2 cellular contexts compared by ENCODE assay signal in the genomic region with DNA sequence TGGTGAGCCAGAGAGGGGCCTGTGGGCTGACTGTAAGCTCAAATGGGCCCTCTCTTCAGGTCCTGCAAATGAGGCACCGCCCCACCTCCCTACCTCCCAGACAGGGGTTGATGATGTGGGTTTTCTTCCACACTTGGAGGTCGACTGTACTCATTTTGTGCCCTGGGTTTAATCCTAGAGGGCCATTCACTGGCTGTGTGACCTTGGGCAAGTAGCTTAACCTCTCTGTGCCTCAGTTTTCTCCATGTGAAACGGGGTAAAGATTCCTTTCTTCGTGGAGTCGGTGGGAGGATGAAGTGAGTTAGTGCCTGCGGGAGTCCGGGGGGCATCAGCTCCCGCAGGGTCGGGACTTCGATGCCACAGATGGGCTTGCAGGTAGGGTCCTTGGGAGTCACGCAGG.
TF ChIP-seq lines count a peak whose summit lies in the region.

No MANE protein-coding gene starts in this region.

TF ChIP-seq in A549, 52 proteins besides CTCF, POLR2A, EP300 and RAD21:
- peak; percentile 58; the same call in 1 of the 2 replicates for TF ChIP-seq HDAC2 (IDR thresholded peaks at IDR 0.05)
- TF ChIP-seq, protein P1, sequence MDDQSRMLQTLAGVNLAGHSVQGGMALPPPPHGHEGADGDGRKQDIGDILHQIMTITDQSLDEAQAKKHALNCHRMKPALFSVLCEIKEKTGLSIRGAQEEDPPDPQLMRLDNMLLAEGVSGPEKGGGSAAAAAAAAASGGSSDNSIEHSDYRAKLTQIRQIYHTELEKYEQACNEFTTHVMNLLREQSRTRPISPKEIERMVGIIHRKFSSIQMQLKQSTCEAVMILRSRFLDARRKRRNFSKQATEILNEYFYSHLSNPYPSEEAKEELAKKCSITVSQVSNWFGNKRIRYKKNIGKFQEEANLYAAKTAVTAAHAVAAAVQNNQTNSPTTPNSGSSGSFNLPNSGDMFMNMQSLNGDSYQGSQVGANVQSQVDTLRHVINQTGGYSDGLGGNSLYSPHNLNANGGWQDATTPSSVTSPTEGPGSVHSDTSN (IDR thresholded peaks at IDR 0.05) = no peak
- TF ChIP-seq ZFP36 (IDR thresholded peaks at IDR 0.05; ENCODE audit: borderline replicate concordance, partially characterized antibody) = peak; percentile 94
- TF ChIP-seq JUN (IDR thresholded peaks at IDR 0.05) = 0 out of 5 replicates have a peak, but pooled peaks of 1 of the 2 experiments have one; percentile 8
- TF ChIP-seq, protein P2, sequence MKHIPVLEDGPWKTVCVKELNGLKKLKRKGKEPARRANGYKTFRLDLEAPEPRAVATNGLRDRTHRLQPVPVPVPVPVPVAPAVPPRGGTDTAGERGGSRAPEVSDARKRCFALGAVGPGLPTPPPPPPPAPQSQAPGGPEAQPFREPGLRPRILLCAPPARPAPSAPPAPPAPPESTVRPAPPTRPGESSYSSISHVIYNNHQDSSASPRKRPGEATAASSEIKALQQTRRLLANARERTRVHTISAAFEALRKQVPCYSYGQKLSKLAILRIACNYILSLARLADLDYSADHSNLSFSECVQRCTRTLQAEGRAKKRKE (CRISPR knock-in tag; IDR thresholded peaks at IDR 0.05; ENCODE audit: low read depth) = no peak
- TF ChIP-seq ZNF302 (CRISPR knock-in tag; IDR thresholded peaks at IDR 0.05) = no peak
- TF ChIP-seq, protein P3, sequence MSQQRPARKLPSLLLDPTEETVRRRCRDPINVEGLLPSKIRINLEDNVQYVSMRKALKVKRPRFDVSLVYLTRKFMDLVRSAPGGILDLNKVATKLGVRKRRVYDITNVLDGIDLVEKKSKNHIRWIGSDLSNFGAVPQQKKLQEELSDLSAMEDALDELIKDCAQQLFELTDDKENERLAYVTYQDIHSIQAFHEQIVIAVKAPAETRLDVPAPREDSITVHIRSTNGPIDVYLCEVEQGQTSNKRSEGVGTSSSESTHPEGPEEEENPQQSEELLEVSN (IDR thresholded peaks at IDR 0.05; ENCODE audit: borderline replicate concordance, low read depth) = no peak
- no peak for TF ChIP-seq MAZ (IDR thresholded peaks at IDR 0.05; ENCODE audit: borderline replicate concordance, low read depth, low read length)
- TF ChIP-seq RCOR1 (IDR thresholded peaks at IDR 0.05; ENCODE audit: low read depth, low read length) = no peak
- TF ChIP-seq HOXB13 (CRISPR knock-in tag; IDR thresholded peaks at IDR 0.05; ENCODE audit: low read depth) = no peak
- no peak for TF ChIP-seq CHD2 (IDR thresholded peaks at IDR 0.05; ENCODE audit: low read length, partially characterized antibody)
- TF ChIP-seq HOXA7 (CRISPR knock-in tag; IDR thresholded peaks at IDR 0.05) = no peak
- no peak for TF ChIP-seq FOSB (CRISPR knock-in tag; IDR thresholded peaks at IDR 0.05)
- TF ChIP-seq TFCP2L1 (CRISPR knock-in tag; IDR thresholded peaks at IDR 0.05) = no peak
- TF ChIP-seq KDM1A (IDR thresholded peaks at IDR 0.05; ENCODE audit: low read depth) = peak; percentile 87; the same call in 1 of the 2 replicates
- TF ChIP-seq, protein P4, sequence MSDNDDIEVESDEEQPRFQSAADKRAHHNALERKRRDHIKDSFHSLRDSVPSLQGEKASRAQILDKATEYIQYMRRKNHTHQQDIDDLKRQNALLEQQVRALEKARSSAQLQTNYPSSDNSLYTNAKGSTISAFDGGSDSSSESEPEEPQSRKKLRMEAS (IDR thresholded peaks at IDR 0.05) = 0 out of 2 replicates have a peak, but pooled peaks have one; percentile 5

TF ChIP-seq in K562, 482 proteins besides CTCF, POLR2A, EP300 and RAD21:
- TF ChIP-seq BRD9 (IDR thresholded peaks at IDR 0.05; ENCODE audit: low read depth, partially characterized antibody) (peak; percentile 63), ETS2 (tag; IDR thresholded peaks at IDR 0.05; ENCODE audit: borderline replicate concordance, poor library complexity, severe bottlenecking) (no peak), HDAC2 (IDR thresholded peaks at IDR 0.05) (peak; percentile 84), ADNP (tag; IDR thresholded peaks at IDR 0.05) (peak; percentile 90), LEF1 (IDR thresholded peaks at IDR 0.05) (no peak), RCOR1 (IDR thresholded peaks at IDR 0.05; ENCODE audit: borderline replicate concordance in 1 of 2, low read depth in 2 of 2, low read length in 2 of 2) (peak in 1 of 2 experiments; percentile 79; a peak in 2 of 4 replicates), RBM25 (IDR thresholded peaks at IDR 0.05; ENCODE audit: low read depth, low read length, severe bottlenecking) (peak; percentile 95), MAFF (IDR thresholded peaks at IDR 0.05; ENCODE audit: low read length) (no peak), KAT8 (IDR thresholded peaks at IDR 0.05; ENCODE audit: low read depth) (no peak), HNRNPLL (IDR thresholded peaks at IDR 0.05; ENCODE audit: low read depth, low read length, poor library complexity, severe bottlenecking) (no peak), SIX5 (IDR thresholded peaks at IDR 0.05; ENCODE audit: borderline replicate concordance in 1 of 2, insufficient read depth in 1 of 2, low read depth in 1 of 2, low read length in 2 of 2) (no peak), CBX3 (IDR thresholded peaks at IDR 0.05; ENCODE audit: borderline replicate concordance in 1 of 2, low read length in 2 of 2) (0 out of 3 replicates have a peak, but pooled peaks of 1 of the 2 experiments have one; percentile 29), ERF (CRISPR knock-in tag; IDR thresholded peaks at IDR 0.05) (no peak), SMARCA5 (IDR thresholded peaks at IDR 0.05) (peak; percentile 97), PCBP2 (IDR thresholded peaks at IDR 0.05; ENCODE audit: low read depth, low read length, poor library complexity, severe bottlenecking) (no peak), ZNF431 (CRISPR knock-in tag; IDR thresholded peaks at IDR 0.05) (no peak), PTBP1 (IDR thresholded peaks at IDR 0.05; ENCODE audit: low read depth, low read length) (peak; percentile 93), CHD1 (IDR thresholded peaks at IDR 0.05; ENCODE audit: low read length) (no peak), HDGF (IDR thresholded peaks at IDR 0.05) (peak; percentile 61; the same call in 1 of the 2 replicates), BCOR (IDR thresholded peaks at IDR 0.05) (peak; percentile 99), KAT7 (CRISPR knock-in tag; IDR thresholded peaks at IDR 0.05; ENCODE audit: borderline replicate concordance) (no peak), ZFP36 (IDR thresholded peaks at IDR 0.05; ENCODE audit: low read depth, low read length, partially characterized antibody) (peak; percentile 95), KDM1A (IDR thresholded peaks at IDR 0.05) (peak; percentile 76 to 91)
- TF ChIP-seq, protein P5, sequence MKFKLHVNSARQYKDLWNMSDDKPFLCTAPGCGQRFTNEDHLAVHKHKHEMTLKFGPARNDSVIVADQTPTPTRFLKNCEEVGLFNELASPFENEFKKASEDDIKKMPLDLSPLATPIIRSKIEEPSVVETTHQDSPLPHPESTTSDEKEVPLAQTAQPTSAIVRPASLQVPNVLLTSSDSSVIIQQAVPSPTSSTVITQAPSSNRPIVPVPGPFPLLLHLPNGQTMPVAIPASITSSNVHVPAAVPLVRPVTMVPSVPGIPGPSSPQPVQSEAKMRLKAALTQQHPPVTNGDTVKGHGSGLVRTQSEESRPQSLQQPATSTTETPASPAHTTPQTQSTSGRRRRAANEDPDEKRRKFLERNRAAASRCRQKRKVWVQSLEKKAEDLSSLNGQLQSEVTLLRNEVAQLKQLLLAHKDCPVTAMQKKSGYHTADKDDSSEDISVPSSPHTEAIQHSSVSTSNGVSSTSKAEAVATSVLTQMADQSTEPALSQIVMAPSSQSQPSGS (CRISPR knock-in tag; IDR thresholded peaks at IDR 0.05) = no peak
- TF ChIP-seq, protein P6, sequence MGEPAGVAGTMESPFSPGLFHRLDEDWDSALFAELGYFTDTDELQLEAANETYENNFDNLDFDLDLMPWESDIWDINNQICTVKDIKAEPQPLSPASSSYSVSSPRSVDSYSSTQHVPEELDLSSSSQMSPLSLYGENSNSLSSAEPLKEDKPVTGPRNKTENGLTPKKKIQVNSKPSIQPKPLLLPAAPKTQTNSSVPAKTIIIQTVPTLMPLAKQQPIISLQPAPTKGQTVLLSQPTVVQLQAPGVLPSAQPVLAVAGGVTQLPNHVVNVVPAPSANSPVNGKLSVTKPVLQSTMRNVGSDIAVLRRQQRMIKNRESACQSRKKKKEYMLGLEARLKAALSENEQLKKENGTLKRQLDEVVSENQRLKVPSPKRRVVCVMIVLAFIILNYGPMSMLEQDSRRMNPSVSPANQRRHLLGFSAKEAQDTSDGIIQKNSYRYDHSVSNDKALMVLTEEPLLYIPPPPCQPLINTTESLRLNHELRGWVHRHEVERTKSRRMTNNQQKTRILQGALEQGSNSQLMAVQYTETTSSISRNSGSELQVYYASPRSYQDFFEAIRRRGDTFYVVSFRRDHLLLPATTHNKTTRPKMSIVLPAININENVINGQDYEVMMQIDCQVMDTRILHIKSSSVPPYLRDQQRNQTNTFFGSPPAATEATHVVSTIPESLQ (CRISPR knock-in tag; IDR thresholded peaks at IDR 0.05) = no peak
- TF ChIP-seq, protein P7, sequence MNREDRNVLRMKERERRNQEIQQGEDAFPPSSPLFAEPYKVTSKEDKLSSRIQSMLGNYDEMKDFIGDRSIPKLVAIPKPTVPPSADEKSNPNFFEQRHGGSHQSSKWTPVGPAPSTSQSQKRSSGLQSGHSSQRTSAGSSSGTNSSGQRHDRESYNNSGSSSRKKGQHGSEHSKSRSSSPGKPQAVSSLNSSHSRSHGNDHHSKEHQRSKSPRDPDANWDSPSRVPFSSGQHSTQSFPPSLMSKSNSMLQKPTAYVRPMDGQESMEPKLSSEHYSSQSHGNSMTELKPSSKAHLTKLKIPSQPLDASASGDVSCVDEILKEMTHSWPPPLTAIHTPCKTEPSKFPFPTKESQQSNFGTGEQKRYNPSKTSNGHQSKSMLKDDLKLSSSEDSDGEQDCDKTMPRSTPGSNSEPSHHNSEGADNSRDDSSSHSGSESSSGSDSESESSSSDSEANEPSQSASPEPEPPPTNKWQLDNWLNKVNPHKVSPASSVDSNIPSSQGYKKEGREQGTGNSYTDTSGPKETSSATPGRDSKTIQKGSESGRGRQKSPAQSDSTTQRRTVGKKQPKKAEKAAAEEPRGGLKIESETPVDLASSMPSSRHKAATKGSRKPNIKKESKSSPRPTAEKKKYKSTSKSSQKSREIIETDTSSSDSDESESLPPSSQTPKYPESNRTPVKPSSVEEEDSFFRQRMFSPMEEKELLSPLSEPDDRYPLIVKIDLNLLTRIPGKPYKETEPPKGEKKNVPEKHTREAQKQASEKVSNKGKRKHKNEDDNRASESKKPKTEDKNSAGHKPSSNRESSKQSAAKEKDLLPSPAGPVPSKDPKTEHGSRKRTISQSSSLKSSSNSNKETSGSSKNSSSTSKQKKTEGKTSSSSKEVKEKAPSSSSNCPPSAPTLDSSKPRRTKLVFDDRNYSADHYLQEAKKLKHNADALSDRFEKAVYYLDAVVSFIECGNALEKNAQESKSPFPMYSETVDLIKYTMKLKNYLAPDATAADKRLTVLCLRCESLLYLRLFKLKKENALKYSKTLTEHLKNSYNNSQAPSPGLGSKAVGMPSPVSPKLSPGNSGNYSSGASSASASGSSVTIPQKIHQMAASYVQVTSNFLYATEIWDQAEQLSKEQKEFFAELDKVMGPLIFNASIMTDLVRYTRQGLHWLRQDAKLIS (CRISPR knock-in tag; IDR thresholded peaks at IDR 0.05) = 0 out of 2 replicates have a peak, but pooled peaks have one; percentile 26
